Comparison of ENCODE assay signal across 8 cellular contexts in the genomic region with DNA sequence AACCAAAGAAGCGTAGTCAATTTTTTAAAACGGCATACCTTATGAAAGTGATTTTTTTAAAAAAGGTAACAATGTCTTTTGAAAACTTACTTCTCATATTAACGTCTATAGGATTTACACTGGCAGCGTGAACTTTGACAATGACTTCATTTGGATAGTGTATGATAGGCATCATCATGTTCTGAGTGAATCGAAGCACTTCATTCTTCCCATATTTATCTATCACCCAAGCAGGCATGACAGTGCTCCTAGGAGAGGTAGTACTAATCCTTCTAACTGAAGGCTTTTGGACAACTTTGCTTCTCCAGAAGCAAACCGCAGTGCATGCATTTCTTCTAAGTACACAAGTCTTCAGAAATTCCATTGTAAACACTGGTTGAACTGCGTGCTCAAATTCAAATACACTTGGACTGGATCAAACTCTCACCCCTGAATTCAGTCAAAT. TPM values are rescaled to one million over a fixed set of nuclear protein-coding genes. Genes with fewer than 3 reads are reported as not detected.
DNase-seq lines count a peak whose midpoint lies in the region; ATAC-seq and TF ChIP-seq lines count a peak whose summit lies in the region.

No MANE protein-coding gene starts in this region.

- DNase-seq in foreskin fibroblast (no peak), psoas muscle (no peak), NCI-H510A treated with DMSO at 0.1 percent for 48 hours (lab: John Stamatoyannopoulos, UW) (no peak), hepatic stellate cell (ENCODE audit: low spot score) (no peak)

- no peak overlapping the region for H2AFZ ChIP-seq in SU-DHL-6 (ENCODE audit: low read depth, low read length, severe bottlenecking)

- peaks cover 11% of the 10 kb centered on the region for H3K4me1 ChIP-seq in psoas muscle

- intact Hi-C loops in psoas muscle (cut with DNase I), result no loop called here

- peak overlapping the region; percentile 87 for H3K9ac ChIP-seq in SU-DHL-6 (ENCODE audit: low read length)

- ATAC-seq in GM18511 (IDR thresholded peaks at IDR 0.05; ENCODE audit: unreplicated experiment) (peak; percentile 7), HG02623 (IDR thresholded peaks at IDR 0.05; ENCODE audit: unreplicated experiment) (peak; percentile 6), psoas muscle (peak in 3 of 4 donors; percentile 5 to 34 (median 16)), HG02884 (IDR thresholded peaks at IDR 0.05; ENCODE audit: unreplicated experiment) (no peak)

- peak overlapping the region; percentile 94 for H3K27ac ChIP-seq in SU-DHL-6 (ENCODE audit: low read depth, low read length)
- H3K27ac ChIP-seq in psoas muscle, result peak overlapping the region; percentile 85

- H4K20me1 ChIP-seq in SU-DHL-6 (ENCODE audit: low read depth, low read length), result no peaks in the 10 kb centered on the region

- TF ChIP-seq CTCF in SU-DHL-6 (IDR thresholded peaks at IDR 0.05; ENCODE audit: insufficient read depth, low read length, poor library complexity, severe bottlenecking) (no peak), foreskin fibroblast (IDR thresholded peaks at IDR 0.05; ENCODE audit: low read depth, low read length) (no peak), psoas muscle (IDR thresholded peaks at IDR 0.05) (no peak)

- H3K36me3 ChIP-seq in SU-DHL-6 (ENCODE audit: low read length), result no peaks in the 10 kb centered on the region
- H3K36me3 ChIP-seq in psoas muscle (ENCODE audit: insufficient read depth in 1 of 2, low read depth in 1 of 2), result no peaks in the 10 kb centered on the region

- H3K4me2 ChIP-seq in SU-DHL-6 (ENCODE audit: low read depth, low read length, poor library complexity, severe bottlenecking), result peak overlapping the region; percentile 100

- 31 to 33% (median 32%) methylated on average over 7 of the region's 7 CpGs for WGBS in psoas muscle, 3 donors

- H3K9me2 ChIP-seq in SU-DHL-6 (replicated peaks; ENCODE audit: insufficient read depth, low read length), result no peaks in the 10 kb centered on the region

- no peaks in the 10 kb centered on the region for H3K9me3 ChIP-seq in SU-DHL-6 (ENCODE audit: insufficient read depth, low read length)
- H3K9me3 ChIP-seq in psoas muscle, result no peaks in the 10 kb centered on the region

- peaks cover 46% of the 10 kb centered on the region for H3F3A ChIP-seq in SU-DHL-6 (ENCODE audit: insufficient read depth)

- H3K4me3 ChIP-seq in SU-DHL-6 (ENCODE audit: insufficient read depth, low read length, poor library complexity, severe bottlenecking), result peak overlapping the region; percentile 83
- peak overlapping the region; percentile 64 to 98 for H3K4me3 ChIP-seq in foreskin fibroblast (ENCODE audit: low read depth in 1 of 2, low read length in 2 of 2)
- H3K4me3 ChIP-seq in psoas muscle, result peak overlapping the region; percentile 87

- H3K27me3 ChIP-seq in SU-DHL-6 (ENCODE audit: low read length), result no peaks in the 10 kb centered on the region
- H3K27me3 ChIP-seq in psoas muscle (ENCODE audit: insufficient read depth in 3 of 3, low read length in 2 of 3), result no peaks in the 10 kb centered on the region

- H3K79me2 ChIP-seq in SU-DHL-6 (ENCODE audit: insufficient read depth, low read length), result peaks cover 72% of the 10 kb centered on the region

RNA-seq across cellular contexts. Expression of a gene that starts 0.6 kb away (rescaled TPM):
- total RNA-seq in psoas muscle, result 10 to 100 TPM; 10.0 to 14.4 (median 11.5) TPM
- 10 to 100 TPM; 10.5 to 25.6 (median 18.4) TPM for polyA plus RNA-seq in psoas muscle

RNA-seq across cellular contexts. Expression of a gene that starts 0.7 kb away (rescaled TPM):
- 10 to 100 TPM; 14.8 to 23.6 (median 19.7) TPM for total RNA-seq in psoas muscle
- polyA plus RNA-seq in psoas muscle, result 10 to 100 TPM; 17.1 to 27.2 (median 20.2) TPM
